In the genomic region with DNA sequence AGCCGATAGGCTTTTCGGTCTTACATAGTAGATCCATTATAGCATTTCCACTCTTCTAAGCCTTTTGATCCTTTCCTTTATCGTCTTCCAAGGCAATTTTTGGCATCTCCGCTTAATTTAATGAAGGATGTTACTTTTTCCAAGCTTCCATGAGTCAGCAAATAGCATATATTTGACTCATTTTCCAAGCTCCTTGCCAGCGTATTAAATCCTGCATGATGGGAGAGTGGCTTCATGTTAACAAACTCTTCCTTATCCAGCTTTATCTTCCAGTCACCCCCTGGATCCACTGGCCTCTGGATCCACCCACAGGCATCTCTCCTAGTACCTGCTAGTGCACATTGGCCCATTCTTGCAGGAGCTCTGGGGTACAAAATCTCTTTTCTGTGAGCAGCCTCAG, we compare ENCODE assay signal across 12 cellular contexts. TPM values are rescaled to one million over a fixed set of nuclear protein-coding genes. Genes with fewer than 3 reads are reported as not detected.
DNase-seq lines count a peak whose midpoint lies in the region; ATAC-seq and TF ChIP-seq lines count a peak whose summit lies in the region.
"Had no signal": no experiment of that assay in that cellular context is flagged by ENCODE, and none has a peak within 500 bp of the region (broad histone marks: within the 10 kb centered on the region; RNA-seq: fewer than 3 reads in every experiment).

No MANE protein-coding gene starts in this region.

- in situ Hi-C loops in brain microvascular endothelial cell (cut with HindIII; ENCODE audit: low pct_ligation_motif_present, low sequenced_read_pairs) = loop anchor here (25.0 kb wide), 1 partner anchor 198 kb away; a partner anchor contains a TSS

- H3K4me1 ChIP-seq in left ventricle myocardium inferior = no peaks in the 10 kb centered on the region

- intact Hi-C loops in left ventricle myocardium inferior (cut with micrococcal nuclease) (no loop called here), Right ventricle myocardium superior (cut with DNase I) (no loop called here)

- TF ChIP-seq CTCF in left ventricle myocardium inferior (IDR thresholded peaks at IDR 0.05; ENCODE audit: borderline replicate concordance) (no peak), brain microvascular endothelial cell (IDR thresholded peaks at IDR 0.05; ENCODE audit: low read depth, low read length, missing control alignments) (no peak)

- no peak for ATAC-seq in Right ventricle myocardium superior (ENCODE audit: poor library complexity)
- ATAC-seq in GM19455 (IDR thresholded peaks at IDR 0.05; ENCODE audit: unreplicated experiment) = no peak
- ATAC-seq: left colon had no signal

- H3K4me3 ChIP-seq in left ventricle myocardium inferior (no peak overlapping the region), brain microvascular endothelial cell (ENCODE audit: low read depth, low read length) (no peak overlapping the region)
- H3K4me3 ChIP-seq: psoas muscle had no signal

- H3K27ac ChIP-seq in left ventricle myocardium inferior (replicated peaks) = peak overlapping the region; percentile 37
- peak overlapping the region; percentile 6 for H3K27ac ChIP-seq in brain microvascular endothelial cell
- H3K27ac ChIP-seq: epithelial cell of prostate, psoas muscle had no signal

- no peaks in the 10 kb centered on the region for H3K9me3 ChIP-seq in left ventricle myocardium inferior (replicated peaks)
- H3K9me3 ChIP-seq: psoas muscle had no signal

- H3K27me3 ChIP-seq in left ventricle myocardium inferior (ENCODE audit: low read depth) (no peaks in the 10 kb centered on the region), brain microvascular endothelial cell (replicated peaks) (no peaks in the 10 kb centered on the region)

- H3K36me3 ChIP-seq in left ventricle myocardium inferior = no peaks in the 10 kb centered on the region
- no peaks in the 10 kb centered on the region for H3K36me3 ChIP-seq in brain microvascular endothelial cell (replicated peaks)

- no peak for DNase-seq in left ventricle myocardium inferior
- no peak for DNase-seq in Right ventricle myocardium superior
- DNase-seq in brain microvascular endothelial cell = peak; percentile 56
- DNase-seq in kidney tubule cell (ENCODE audit: low spot score) = peak; percentile 41
- DNase-seq in NCI-H774 (lab: John Stamatoyannopoulos, UW) = no peak
- no peak for DNase-seq in HK-2 (ENCODE audit: unreplicated experiment)
- DNase-seq in NCI-H1436 treated with DMSO at 0.1 percent for 48 hours (lab: John Stamatoyannopoulos, UW) = no peak
- DNase-seq: activated naive CD4-positive, alpha-beta T cell treated with anti-CD3 and anti-CD28 coated beads, Interleukin-2, amount 10 ng/mL, durations not matched to agents 7 days and 5 days; left colon; psoas muscle had no signal

RNA-seq across cellular contexts. Expression of a gene that starts 13.0 kb away (rescaled TPM):
- total RNA-seq in left ventricle myocardium inferior (not detected), Right ventricle myocardium superior (0.22 TPM)
- total RNA-seq: left colon, psoas muscle had no signal

RNA-seq across cellular contexts. Expression of a gene that starts 38.2 kb away (rescaled TPM):
- total RNA-seq in left ventricle myocardium inferior (not detected), Right ventricle myocardium superior (not detected)
- total RNA-seq: left colon, psoas muscle had no signal

RNA-seq across cellular contexts. Expression of a gene that starts 51.7 kb away (rescaled TPM):
- 0.38 TPM for total RNA-seq in left ventricle myocardium inferior
- 0.43 TPM for total RNA-seq in Right ventricle myocardium superior

Comparison
In these comparisons a context has a peak if more than half of its experiments do, and no peak if none do; other contexts are left out.
1. DNase-seq: peak in brain microvascular endothelial cell (single experiment) and kidney tubule cell (single experiment); none in left ventricle myocardium inferior (single experiment), Right ventricle myocardium superior (single experiment), NCI-H774 (single experiment), HK-2 (single experiment) and NCI-H1436 treated with DMSO at 0.1 percent for 48 hours (single experiment).